Comparison of ENCODE assay signal across 20 cellular contexts in the genomic region with DNA sequence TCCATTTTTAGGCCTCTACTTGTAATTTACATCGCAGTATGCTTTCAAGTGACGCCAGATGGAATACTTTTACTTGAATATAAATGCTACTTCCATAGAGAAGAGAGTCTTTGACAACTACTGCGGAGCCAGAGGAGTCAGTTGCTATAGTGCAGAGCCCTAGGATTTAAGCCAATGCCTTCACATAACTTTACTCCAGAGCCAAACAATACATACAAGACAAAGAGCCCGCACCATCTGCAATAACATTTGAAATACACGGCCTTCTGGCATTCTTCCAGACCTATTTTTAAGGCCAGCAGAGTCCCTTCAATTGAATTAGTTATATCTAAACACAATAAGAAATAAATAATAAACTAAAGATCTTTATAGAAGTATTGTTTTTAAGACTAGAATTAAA. TPM values are rescaled to one million over a fixed set of nuclear protein-coding genes. Genes with fewer than 3 reads are reported as not detected.
DNase-seq lines count a peak whose midpoint lies in the region; ATAC-seq and TF ChIP-seq lines count a peak whose summit lies in the region.
"Had no signal": no experiment of that assay in that cellular context is flagged by ENCODE, and none has a peak within 500 bp of the region (broad histone marks: within the 10 kb centered on the region; RNA-seq: fewer than 3 reads in every experiment).

No MANE protein-coding gene starts in this region.

- H3K4me1 ChIP-seq in gastrocnemius medialis = peaks cover 23 to 41% of the 10 kb centered on the region in 2 donors

- H3K27ac ChIP-seq in gastrocnemius medialis = peak overlapping the region in 3 of 4 donors; percentile 2 to 46 (median 12)
- H3K27ac ChIP-seq: Peyer's patch, tibial nerve had no signal

- no peaks in the 10 kb centered on the region for H3K9me3 ChIP-seq in gastrocnemius medialis
- H3K9me3 ChIP-seq: Peyer's patch, tibial nerve had no signal

- no peak for TF ChIP-seq CTCF in gastrocnemius medialis (IDR thresholded peaks at IDR 0.05 in 4 of 5, conservative IDR thresholded peaks at IDR 0.05 in 1 of 5)

- ATAC-seq in left cardiac atrium (peak; percentile 62 to 76), gastrocnemius medialis (peak in 1 of 2 donors; percentile 54), HG02885 (IDR thresholded peaks at IDR 0.05; ENCODE audit: poor library complexity, unreplicated experiment) (no peak)
- ATAC-seq: stimulated activated memory B cell treated with anti-CD40 and anti-IgM and Interleukin-4, amounts not matched to agents 10 μg/mL and 1 μg/mL and 100 μg/mL, for 72 hours had no signal

- H3K4me3 ChIP-seq in gastrocnemius medialis = no peak overlapping the region
- H3K4me3 ChIP-seq: dorsolateral prefrontal cortex, Peyer's patch, tibial nerve had no signal

- no peaks in the 10 kb centered on the region for H3K27me3 ChIP-seq in gastrocnemius medialis
- H3K27me3 ChIP-seq: dorsolateral prefrontal cortex, Peyer's patch, tibial nerve had no signal

- intact Hi-C loops in left cardiac atrium (cut with DNase I) (no loop called here), gastrocnemius medialis (cut with DNase I; ENCODE audit: low total_unique reads) (no loop called here)

- no peak for TF ChIP-seq POLR2A in gastrocnemius medialis (IDR thresholded peaks at IDR 0.05)

- H3K36me3 ChIP-seq in gastrocnemius medialis = peaks cover 0 to under 1% of the 10 kb centered on the region in 2 donors

- in situ Hi-C loops in gastrocnemius medialis (cut with MboI; ENCODE audit: low sequenced_read_pairs in 4 of 4) = no loop called here

- DNase-seq in DMS 273 (lab: John Stamatoyannopoulos, UW; ENCODE audit: unreplicated experiment) (peak; percentile 5), DMS 273 treated with DMSO at 0.1 percent for 48 hours (lab: John Stamatoyannopoulos, UW) (no peak), cerebellum (ENCODE audit: low spot score) (peak; percentile 6), left cardiac atrium (no peak), gastrocnemius medialis (no peak), EL (no peak)
- DNase-seq in activated T-cell treated with anti-CD3 and anti-CD28 coated beads, Interleukin-2, amount 50 U/mL, for 1 hour = no peak
- DNase-seq: 8988T; activated CD4-positive, alpha-beta T cell treated with anti-CD3 and anti-CD28 coated beads for 48 hours; activated CD8-positive, alpha-beta memory T cell treated with anti-CD3 and anti-CD28 coated beads, Interleukin-2, amount 50 U/mL, for 4 hours; activated gamma-delta T cell treated with Interleukin-2 at 50 U/mL for 16 hours; dorsolateral prefrontal cortex; hippocampal formation; KBM-7; NCI-H1930; NCI-H69; Peyer's patch had no signal

RNA-seq across cellular contexts. Expression of gene XPO4, which starts 59.4 kb away (rescaled TPM):
- total RNA-seq in cerebellum (33.5 TPM), left cardiac atrium (10 to 100 TPM in 1 of 2 donors, 1 to 10 TPM in 1; 7.8 to 12.1 TPM), gastrocnemius medialis (10 to 100 TPM; 10.0 to 18.7 (median 14.7) TPM)

Comparison
In these comparisons a context has a peak if more than half of its experiments do, and no peak if none do; other contexts are left out.
1. DNase-seq: peak in DMS 273 (single experiment) and cerebellum (single experiment); none in DMS 273 treated with DMSO at 0.1 percent for 48 hours (single experiment), left cardiac atrium (single experiment), gastrocnemius medialis (0 of 2), EL (single experiment) and activated T-cell treated with anti-CD3 and anti-CD28 coated beads, Interleukin-2, amount 50 U/mL, for 1 hour (single experiment).